In genomic region chr20:62951143-62951895, GRCh38 we compare ENCODE assay signal across 1 cellular context.
TF ChIP-seq lines count a peak whose summit lies in the region.

No MANE protein-coding gene starts in this region.

TF ChIP-seq in H1, 55 proteins besides CTCF, POLR2A, EP300 and RAD21:
- no peak for TF ChIP-seq MAFK (IDR thresholded peaks at IDR 0.05; ENCODE audit: low read depth, low read length)
- no peak for TF ChIP-seq KDM5A (IDR thresholded peaks at IDR 0.05; ENCODE audit: low read length)
- TF ChIP-seq RNF2 (IDR thresholded peaks at IDR 0.05; ENCODE audit: borderline replicate concordance, low read depth, low read length, missing control alignments, poor library complexity, severe bottlenecking), result no peak
- no peak for TF ChIP-seq CHD1 (IDR thresholded peaks at IDR 0.05; ENCODE audit: low read depth, low read length)
- TF ChIP-seq SP2 (IDR thresholded peaks at IDR 0.05; ENCODE audit: low read length), result no peak
- TF ChIP-seq RBBP5 (IDR thresholded peaks at IDR 0.05; ENCODE audit: borderline replicate concordance, low read depth, low read length), result no peak
- no peak for TF ChIP-seq CTBP2 (IDR thresholded peaks at IDR 0.05; ENCODE audit: borderline replicate concordance, insufficient read depth, insufficient read length, low read length)
- TF ChIP-seq EGR1 (IDR thresholded peaks at IDR 0.05; ENCODE audit: borderline replicate concordance, low read depth, low read length), result no peak
- TF ChIP-seq BACH1 (IDR thresholded peaks at IDR 0.05; ENCODE audit: low read length), result no peak
TF ChIP-seq in H1: peak in this region for 0.
